12 cellular contexts compared by ENCODE assay signal in the genomic region with DNA sequence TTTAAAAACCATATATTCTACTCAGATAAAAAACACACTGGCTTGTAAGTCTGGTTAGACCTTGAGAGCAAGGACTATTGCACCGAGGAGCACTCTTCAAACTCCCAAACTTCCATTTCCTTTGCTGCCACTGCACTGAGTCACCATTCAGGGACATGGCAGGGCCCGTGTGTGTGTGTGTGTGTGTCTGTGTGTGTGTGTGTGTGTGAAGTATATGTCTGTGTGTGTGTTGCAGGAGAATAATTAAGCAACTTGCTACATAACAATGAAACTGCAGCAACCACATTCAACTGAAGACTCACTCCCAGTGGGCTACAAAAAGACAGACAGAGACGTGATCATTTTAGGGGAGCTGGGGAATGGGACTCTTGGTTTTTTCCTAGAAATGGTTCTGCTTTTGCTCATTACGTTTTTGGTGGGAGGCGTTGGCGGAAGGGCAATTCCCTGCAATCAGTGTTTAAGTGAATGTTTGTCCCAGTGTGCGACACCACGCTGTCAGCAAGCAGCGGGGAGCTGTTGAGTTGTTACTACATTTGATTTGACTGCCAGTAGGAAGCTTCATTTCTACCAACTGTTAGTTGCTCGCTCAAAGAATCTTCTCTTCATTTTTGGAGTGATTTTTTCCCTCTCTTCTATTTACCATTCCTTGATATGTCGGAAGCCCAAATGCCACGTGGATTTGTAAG. TPM values are rescaled to one million over a fixed set of nuclear protein-coding genes. Genes with fewer than 3 reads are reported as not detected.
A peak's percentile ranks its signal among the peaks of the same experiment; 100 is the strongest.
DNase-seq lines count a peak whose midpoint lies in the region; ATAC-seq, FAIRE-seq and TF ChIP-seq lines count a peak whose summit lies in the region.
"Had no signal": no experiment of that assay in that cellular context is flagged by ENCODE, and none has a peak within 500 bp of the region (broad histone marks: within the 10 kb centered on the region; RNA-seq: fewer than 3 reads in every experiment).

No MANE protein-coding gene starts in this region.

- H3K9me3 ChIP-seq in mammary epithelial cell (replicated peaks; ENCODE audit: insufficient read depth, low read length): no peaks in the 10 kb centered on the region
- no peaks in the 10 kb centered on the region for H3K9me3 ChIP-seq in iPS-20b (ENCODE audit: insufficient read depth, low read depth, low read length)
- H3K9me3 ChIP-seq in HepG2 (ENCODE audit: low read length): no peaks in the 10 kb centered on the region
- no peaks in the 10 kb centered on the region for H3K9me3 ChIP-seq in small intestine (ENCODE audit: control insufficient read depth, low read depth)
- H3K9me3 ChIP-seq: thyroid gland had no signal

- DNase-seq in MCF 10A (ENCODE audit: unreplicated experiment): peak; percentile 34
- no peak for DNase-seq in mammary epithelial cell
- peak; percentile 16 for DNase-seq in astrocyte of the hippocampus (ENCODE audit: low read depth, low spot score)
- DNase-seq in HepG2 (ENCODE audit: low spot score): no peak
- no peak for DNase-seq in medulla oblongata (ENCODE audit: extremely low spot score)
- no peak for DNase-seq in small intestine
- DNase-seq: effector CD4-positive, alpha-beta T cell; head of caudate nucleus; NCI-H446; thyroid gland had no signal

- H2AFZ ChIP-seq in mammary epithelial cell (ENCODE audit: low read depth, low read length): no peak overlapping the region
- H2AFZ ChIP-seq in HepG2 (ENCODE audit: low read length): no peak overlapping the region

- H3K36me3 Mint-ChIP-seq in MCF 10A (ENCODE audit: insufficient read depth, unreplicated experiment): no peaks in the 10 kb centered on the region

- ATAC-seq in HepG2 (no peak), GM21526 (IDR thresholded peaks at IDR 0.05; ENCODE audit: low FRiP score, unreplicated experiment) (no peak)

- no peak for TF ChIP-seq POLR2A in HepG2 (IDR thresholded peaks at IDR 0.05; ENCODE audit: insufficient read depth in 1 of 2, low read depth in 2 of 2, low read length in 2 of 2)

- H3K27ac ChIP-seq in mammary epithelial cell (ENCODE audit: insufficient read depth, low read depth, low read length): no peak overlapping the region
- no peak overlapping the region for H3K27ac ChIP-seq in iPS-20b (ENCODE audit: low read length)
- no peak overlapping the region for H3K27ac ChIP-seq in HepG2 (ENCODE audit: extremely low read length, insufficient read depth, low read length)
- no peak overlapping the region for H3K27ac ChIP-seq in small intestine (ENCODE audit: low read depth in 1 of 2, low read length in 1 of 2)
- H3K27ac ChIP-seq: thyroid gland had no signal

- intact Hi-C loops in MCF 10A (cut with micrococcal nuclease) (no loop called here), mammary epithelial cell (cut with micrococcal nuclease) (no loop called here), HepG2 (cut with micrococcal nuclease; ENCODE audit: unreplicated experiment) (no loop called here)

- 83% methylated on average over 9 of the region's 12 CpGs for WGBS in mammary epithelial cell (ENCODE audit: low coverage, missing lambda C conversion rate)
- 3% methylated on average over 12 of the region's 12 CpGs for whole genome bisulfite sequencing in HepG2 (ENCODE audit: low lambda C conversion rate)
- 57 to 78% (median 77%) methylated on average over 12 of the region's 12 CpGs for WGBS in small intestine, 3 donors

- H3K4me3 Mint-ChIP-seq in MCF 10A (ENCODE audit: unreplicated experiment): no peak overlapping the region

- TF ChIP-seq EP300 in HepG2 (IDR thresholded peaks at IDR 0.05; ENCODE audit: low read depth in 2 of 2, low read length in 2 of 2): no peak
- TF ChIP-seq EP300 in HepG2 (CRISPR knock-in tag; IDR thresholded peaks at IDR 0.05; ENCODE audit: borderline replicate concordance): no peak

- CTCF ChIA-PET in MCF 10A (lab: Yijun Ruan, JAX) (interaction anchor here (0.6 kb wide), 1 partner anchor 348 kb away, joined by 5 read pairs; no protein-coding TSS in a partner anchor), mammary epithelial cell (lab: Charles Lee; ENCODE audit: low non-redundant PET) (no interaction called here), HepG2 (lab: Yijun Ruan, JAX; ENCODE audit: low intra/inter-chr PET ratio, low total read pairs) (no interaction called here)

- FAIRE-seq in HepG2 (lab: Jason Lieb, UNC) (no peak), small intestine (lab: Jason Lieb, UNC) (no peak)

- H3K27ac Mint-ChIP-seq in MCF 10A (ENCODE audit: low read depth, unreplicated experiment): no peak overlapping the region

- POLR2A ChIA-PET in MCF 10A (lab: Yijun Ruan, JAX): no interaction called here
- POLR2A ChIA-PET in HepG2 (lab: Yijun Ruan, JAX): no interaction called here

- no peak for TF ChIP-seq RAD21 in HepG2 (CRISPR knock-in tag; IDR thresholded peaks at IDR 0.05)

- H3K27me3 ChIP-seq in mammary epithelial cell (ENCODE audit: insufficient read depth, low read length): no peaks in the 10 kb centered on the region
- H3K27me3 ChIP-seq in iPS-20b (ENCODE audit: insufficient read depth, low read length): no peaks in the 10 kb centered on the region
- no peaks in the 10 kb centered on the region for H3K27me3 ChIP-seq in HepG2 (ENCODE audit: control insufficient read depth in 1 of 2, insufficient read depth in 2 of 2, low read length in 2 of 2)
- no peaks in the 10 kb centered on the region for H3K27me3 ChIP-seq in small intestine (ENCODE audit: control insufficient read depth in 2 of 2, insufficient read depth in 2 of 2, low read length in 2 of 2)
- H3K27me3 ChIP-seq: thyroid gland had no signal

- H3K36me3 ChIP-seq in mammary epithelial cell (ENCODE audit: insufficient read depth, low read length) (no peaks in the 10 kb centered on the region), iPS-20b (ENCODE audit: insufficient read depth, low read depth, low read length) (no peaks in the 10 kb centered on the region), HepG2 (replicated peaks in 1 of 2; ENCODE audit: control insufficient read depth in 1 of 2, insufficient read depth in 2 of 2, low read length in 2 of 2) (no peaks in the 10 kb centered on the region), small intestine (ENCODE audit: control insufficient read depth in 2 of 2, insufficient read depth in 2 of 2, low read length in 2 of 2) (no peaks in the 10 kb centered on the region)
- H3K36me3 ChIP-seq: thyroid gland had no signal

- no peak for TF ChIP-seq CTCF in MCF 10A (IDR thresholded peaks at IDR 0.05; ENCODE audit: unreplicated experiment)
- no peak for TF ChIP-seq CTCF in mammary epithelial cell (conservative IDR thresholded peaks at IDR 0.05 in 1 of 2, IDR thresholded peaks at IDR 0.05 in 1 of 2; ENCODE audit: extremely low read depth in 1 of 2, insufficient read depth in 1 of 2, low read depth in 1 of 2, low read length in 2 of 2)
- no peak for TF ChIP-seq CTCF in HepG2 (CRISPR knock-in tag; IDR thresholded peaks at IDR 0.05)

- H3K4me2 ChIP-seq in mammary epithelial cell (ENCODE audit: insufficient read depth, low read depth, low read length): no peak overlapping the region
- H3K4me2 ChIP-seq in HepG2 (ENCODE audit: low read depth, low read length): no peak overlapping the region

- in situ Hi-C loops in mammary epithelial cell (cut with MboI; ENCODE audit: low sequenced_read_pairs in 2 of 2): no loop called here
- in situ Hi-C loops in HepG2 (cut with HindIII; ENCODE audit: extremely low pct_ligation_motif_present, low pct_unique_long_range_greater_than_20kb): no loop called here

- H3K79me2 ChIP-seq in mammary epithelial cell (ENCODE audit: insufficient read depth, low read length) (no peaks in the 10 kb centered on the region), HepG2 (ENCODE audit: insufficient read depth, low read length) (no peaks in the 10 kb centered on the region)

- H3K9ac ChIP-seq in mammary epithelial cell (ENCODE audit: insufficient read depth, low read length) (no peak overlapping the region), iPS-20b (ENCODE audit: low read depth, low read length) (no peak overlapping the region), HepG2 (ENCODE audit: insufficient read depth, low read depth, low read length) (no peak overlapping the region)

- H4K20me1 ChIP-seq in mammary epithelial cell (ENCODE audit: insufficient read depth, low read length): no peaks in the 10 kb centered on the region
- H4K20me1 ChIP-seq in HepG2 (ENCODE audit: insufficient read depth, low read length): no peaks in the 10 kb centered on the region

- H3K4me1 ChIP-seq in mammary epithelial cell (ENCODE audit: insufficient read depth, low read length) (no peaks in the 10 kb centered on the region), iPS-20b (ENCODE audit: insufficient read depth, low read length) (peaks cover 24% of the 10 kb centered on the region), HepG2 (ENCODE audit: insufficient read depth, low read length) (no peaks in the 10 kb centered on the region), small intestine (ENCODE audit: control insufficient read depth in 2 of 2, insufficient read depth in 1 of 2, low read depth in 1 of 2, low read length in 1 of 2) (no peaks in the 10 kb centered on the region)
- H3K4me1 ChIP-seq: thyroid gland had no signal

- H3K9me3 Mint-ChIP-seq in MCF 10A (ENCODE audit: unreplicated experiment): no peaks in the 10 kb centered on the region

- dilution Hi-C loops in mammary epithelial cell (cut with HindIII; ENCODE audit: low sequenced_read_pairs): no loop called here

- BruUV-seq in MCF 10A (replicated peaks; lab: Mats Ljungman, UMichigan): no TSS peak
- BruUV-seq in mammary epithelial cell (replicated peaks; lab: Mats Ljungman, UMichigan): no TSS peak
- no TSS peak for BruUV-seq in HepG2 (replicated peaks; lab: Mats Ljungman, UMichigan)

- H3K4me1 Mint-ChIP-seq in MCF 10A (ENCODE audit: insufficient read depth, unreplicated experiment): no peaks in the 10 kb centered on the region

- H3K27me3 Mint-ChIP-seq in MCF 10A (ENCODE audit: insufficient read depth, unreplicated experiment): peaks cover 70% of the 10 kb centered on the region

- H3K4me3 ChIP-seq in mammary epithelial cell (replicated peaks in 1 of 3; ENCODE audit: insufficient read depth in 1 of 3, low read depth in 2 of 3, low read length in 3 of 3) (no peak overlapping the region), iPS-20b (ENCODE audit: low read length) (peak overlapping the region; percentile 34; the same call in 1 of the 2 replicates), HepG2 (replicated peaks in 1 of 3; ENCODE audit: insufficient read depth in 1 of 3, low read depth in 2 of 3, low read length in 3 of 3) (no peak overlapping the region), small intestine (ENCODE audit: low read depth in 1 of 2, low read length in 2 of 2) (no peak overlapping the region)
- H3K4me3 ChIP-seq: thyroid gland had no signal

RNA-seq across cellular contexts. Expression of a gene that starts 36.2 kb away (rescaled TPM):
- 0.44 TPM in 1 of 2 replicates, not detected in the other for total RNA-seq in MCF 10A (2022)
- total RNA-seq in mammary epithelial cell: under 1 TPM; 0.17 to 0.40 TPM
- 0.09 TPM for polyA plus RNA-seq in mammary epithelial cell
- polyA minus RNA-seq in mammary epithelial cell: not detected
- not detected in 2 replicates for total RNA-seq in HepG2 (2016; rRNA removed; fragmentation: Illumina TruSeq; extraction: Trizol)
- not detected in 2 replicates for total RNA-seq in HepG2 (2016; cell fraction: cytosol; rRNA removed; fragmentation: Illumina TruSeq; extraction: Trizol; ENCODE audit: low read depth)
- total RNA-seq in HepG2 (2016; cell fraction: insoluble cytoplasmic fraction; rRNA removed; fragmentation: Illumina TruSeq; extraction: Trizol): not detected in 2 replicates
- not detected in 2 replicates for total RNA-seq in HepG2 (2016; cell fraction: membrane; rRNA removed; fragmentation: Illumina TruSeq; extraction: Trizol)
- total RNA-seq in HepG2 (2016; cell fraction: nucleus; rRNA removed; fragmentation: Illumina TruSeq; extraction: Trizol): not detected in 2 replicates
- polyA plus RNA-seq in HepG2 (2011; rRNA removed): not detected in 2 replicates
- polyA plus RNA-seq in HepG2 (2011; cell fraction: cytosol; rRNA removed): not detected in 2 replicates
- polyA plus RNA-seq in HepG2 (2011; cell fraction: nucleus; rRNA removed): not detected in 2 replicates
- not detected in 2 replicates for polyA plus RNA-seq in HepG2 (2012)
- not detected in 2 replicates for polyA plus RNA-seq in HepG2 (2016; cell fraction: cytosol; fragmentation: Illumina TruSeq; extraction: Trizol; ENCODE audit: low read depth)
- not detected in 2 replicates for polyA plus RNA-seq in HepG2 (2016; cell fraction: insoluble cytoplasmic fraction; fragmentation: Illumina TruSeq; extraction: Trizol; ENCODE audit: low read depth)
- polyA plus RNA-seq in HepG2 (2016; cell fraction: membrane; fragmentation: Illumina TruSeq; extraction: Trizol; ENCODE audit: low read depth): not detected in 2 replicates
- not detected in 2 replicates for polyA plus RNA-seq in HepG2 (2016; cell fraction: nucleus; fragmentation: Illumina TruSeq; extraction: Trizol; ENCODE audit: insufficient read depth, low read depth)
- 0.65 TPM in 1 of 2 replicates, not detected in the other for polyA minus RNA-seq in HepG2 (2011; rRNA and poly(A)+ RNA removed; ENCODE audit: low replicate concordance)
- not detected in 2 replicates for polyA minus RNA-seq in HepG2 (2011; cell fraction: cytosol; rRNA and poly(A)+ RNA removed)
- not detected in 2 replicates for polyA minus RNA-seq in HepG2 (2011; cell fraction: nucleus; rRNA and poly(A)+ RNA removed)
- 1 to 10 TPM; 2.4 to 6.3 (median 4.1) TPM for polyA plus RNA-seq in small intestine

Comparison
In these comparisons a context has a peak if more than half of its experiments do, and no peak if none do; other contexts are left out.
1. DNase-seq: peak in MCF 10A (single experiment) and astrocyte of the hippocampus (single experiment); none in mammary epithelial cell (single experiment), HepG2 (single experiment), medulla oblongata (single experiment) and small intestine (single experiment).